Comparison of ENCODE assay signal across 21 cellular contexts in the genomic region with DNA sequence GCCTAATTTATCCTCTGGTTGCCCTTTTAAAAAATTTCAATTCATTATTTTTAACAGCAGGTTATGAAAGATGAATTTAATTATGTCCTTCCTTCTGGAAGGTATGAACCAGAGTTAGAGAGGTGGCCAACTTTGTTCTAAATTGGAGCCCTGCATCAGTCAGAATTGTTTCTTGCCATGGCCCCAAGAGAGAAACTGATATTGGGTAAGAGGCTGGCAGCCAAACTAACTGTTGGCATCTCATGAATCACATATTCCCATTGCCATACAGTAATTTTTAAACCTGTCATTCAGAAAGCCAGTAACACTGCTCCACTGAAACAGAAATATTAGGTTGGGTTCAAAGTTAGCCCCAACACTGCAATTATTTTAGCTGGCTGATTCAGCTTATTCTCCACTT.
"Had no signal": no experiment of that assay in that cellular context is flagged by ENCODE, and none has a peak within 500 bp of the region (broad histone marks: within the 10 kb centered on the region; RNA-seq: fewer than 3 reads in every experiment).

No MANE protein-coding gene starts in this region.

- H3K4me1 Mint-ChIP-seq: stimulated activated memory B cell treated with anti-CD40 and anti-IgM and Interleukin-4, amounts not matched to agents 10 μg/mL and 1 μg/mL and 100 μg/mL, for 72 hours had no signal

- H3K4me3 ChIP-seq: gastroesophageal sphincter, lower lobe of right lung, skin epidermis, testis, vagina had no signal

- H3K27me3 Mint-ChIP-seq: naive thymus-derived CD4-positive, alpha-beta T cell; stimulated activated memory B cell treated with anti-CD40 and anti-IgM and Interleukin-4, amounts not matched to agents 10 μg/mL and 1 μg/mL and 100 μg/mL, for 72 hours; type B pancreatic cell had no signal

- H3K27me3 ChIP-seq: gastroesophageal sphincter, testis, vagina had no signal

- H3K27ac ChIP-seq: gastroesophageal sphincter, lower lobe of right lung, skin epidermis, testis, vagina, WERI-Rb-1 had no signal

- DNase-seq: activated CD4-positive, alpha-beta T cell treated with anti-CD3 and anti-CD28 coated beads for 1 hour; activated CD4-positive, alpha-beta T cell treated with anti-CD3 and anti-CD28 coated beads, Interleukin-2, amount 50 U/mL, for 1 hour; activated CD8-positive, alpha-beta T cell treated with anti-CD3 and anti-CD28 coated beads, Interleukin-2, amount 10 ng/mL, durations not matched to agents 7 days and 5 days; amygdala; cortex of kidney; head of caudate nucleus; islet precursor cell; left colon; lower lobe of right lung; naive thymus-derived CD4-positive, alpha-beta T cell; stimulated activated CD4-positive, alpha-beta T cell treated with anti-CD3 and anti-CD28 coated beads, Interleukin-2, amount 100 ng/mL, for 24 hours; testis; WERI-Rb-1 had no signal

- ATAC-seq: activated CD8-positive, alpha-beta T cell treated with anti-CD3 and anti-CD28 coated beads, Interleukin-2, amount 10 ng/mL, durations not matched to agents 7 days and 5 days; activated naive CD4-positive, alpha-beta T cell treated with anti-CD3 and anti-CD28 coated beads, Interleukin-2, amount 50 U/mL, for 72 hours; gastroesophageal sphincter; left colon; lower lobe of right lung; naive thymus-derived CD4-positive, alpha-beta T cell; SK-N-SH treated with all-trans-retinoic acid at 6 μM for 48 hours; stimulated activated memory B cell treated with anti-CD40 and anti-IgM and Interleukin-4, amounts not matched to agents 10 μg/mL and 1 μg/mL and 100 μg/mL, for 72 hours had no signal

- H3K4me1 ChIP-seq: gastroesophageal sphincter, lower lobe of right lung, vagina had no signal

- H3K9me3 ChIP-seq: testis had no signal

- H3K9me3 Mint-ChIP-seq: type B pancreatic cell had no signal

- H3K27ac Mint-ChIP-seq: activated CD8-positive, alpha-beta T cell treated with anti-CD3 and anti-CD28 coated beads, Interleukin-2, amount 10 ng/mL, durations not matched to agents 7 days and 5 days; activated naive CD4-positive, alpha-beta T cell treated with anti-CD3 and anti-CD28 coated beads, Interleukin-2, amount 50 U/mL, for 72 hours; activated T-helper 1 cell treated with anti-CD3 and anti-CD28 coated beads, Interleukin-12 subunit alpha, Interleukin-12 subunit beta, Interleukin-2, Interleukin-4 antibody, amounts not matched to agents 30 ng/mL and 10 ng/mL and 1 ng/mL, durations not matched to agents 14 hours and 24 hours and 36 hours; stimulated activated memory B cell treated with anti-CD40 and anti-IgM and Interleukin-4, amounts not matched to agents 10 μg/mL and 1 μg/mL and 100 μg/mL, for 72 hours; type B pancreatic cell had no signal

- H3K4me3 Mint-ChIP-seq: activated CD8-positive, alpha-beta T cell treated with anti-CD3 and anti-CD28 coated beads, Interleukin-2, amount 10 ng/mL, durations not matched to agents 7 days and 5 days; activated T-helper 1 cell treated with anti-CD3 and anti-CD28 coated beads, Interleukin-12 subunit alpha, Interleukin-12 subunit beta, Interleukin-2, Interleukin-4 antibody, amounts not matched to agents 30 ng/mL and 10 ng/mL and 1 ng/mL, durations not matched to agents 14 hours and 24 hours and 36 hours; naive thymus-derived CD4-positive, alpha-beta T cell; stimulated activated memory B cell treated with anti-CD40 and anti-IgM and Interleukin-4, amounts not matched to agents 10 μg/mL and 1 μg/mL and 100 μg/mL, for 72 hours; type B pancreatic cell had no signal
